Comparison of ENCODE assay signal across 9 cellular contexts in the genomic region with DNA sequence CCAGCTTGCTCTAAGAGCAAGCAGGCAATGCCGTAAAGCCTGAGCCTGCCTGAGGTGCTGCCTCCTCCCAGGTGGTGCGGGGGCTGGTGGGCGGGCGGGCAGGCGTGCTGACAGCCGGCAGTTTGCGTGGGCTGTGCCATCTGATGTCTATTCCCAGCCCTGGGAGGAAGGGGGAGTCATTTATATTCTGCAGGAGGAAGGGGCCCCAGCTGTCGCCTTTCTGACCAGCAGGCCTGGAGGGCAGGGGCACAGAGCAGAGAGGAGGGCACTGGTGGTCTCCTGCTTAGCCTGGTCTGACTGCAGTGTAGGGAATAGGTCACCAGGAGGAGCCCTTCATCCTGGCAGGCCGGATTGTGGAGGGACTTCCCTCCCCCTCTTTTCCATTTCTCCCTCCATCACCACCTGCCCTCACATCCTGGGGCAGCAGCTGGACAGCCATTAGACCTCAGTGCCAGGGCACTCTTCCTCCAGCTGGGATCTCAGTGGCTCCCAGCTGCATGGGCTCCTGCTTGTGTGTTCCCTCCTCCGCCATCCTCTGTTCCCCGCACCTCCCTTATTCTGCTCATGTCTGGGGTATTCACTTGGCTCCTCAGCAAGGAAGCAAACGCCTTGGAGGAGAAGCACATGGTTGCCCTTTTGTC. TPM values are rescaled to one million over a fixed set of nuclear protein-coding genes. Genes with fewer than 3 reads are reported as not detected.
DNase-seq lines count a peak whose midpoint lies in the region; TF ChIP-seq lines count a peak whose summit lies in the region.
"Had no signal": no experiment of that assay in that cellular context is flagged by ENCODE, and none has a peak within 500 bp of the region (broad histone marks: within the 10 kb centered on the region; RNA-seq: fewer than 3 reads in every experiment).

No MANE protein-coding gene starts in this region.

- WGBS in spleen, 5 donors = 75 to 80% (median 78%) methylated on average over 12 of the region's 12 CpGs

- peaks cover 34% of the 10 kb centered on the region for H3K79me2 ChIP-seq in Loucy (ENCODE audit: insufficient read depth, low read length)

- no peaks in the 10 kb centered on the region for H3F3A ChIP-seq in Loucy (ENCODE audit: low read depth)

- peaks cover 6 to 21% (median 9%) of the 10 kb centered on the region in 3 donors for H3K36me3 Mint-ChIP-seq in immature natural killer cell

- H3K4me1 Mint-ChIP-seq in immature natural killer cell = peaks cover 77 to 79% of the 10 kb centered on the region in 2 donors

- H3K9me3 Mint-ChIP-seq in immature natural killer cell = no peaks in the 10 kb centered on the region

- no peak overlapping the region for H3K9ac ChIP-seq in Loucy (ENCODE audit: low read depth, low read length, poor library complexity, severe bottlenecking)

- H3K27me3 Mint-ChIP-seq in immature natural killer cell (ENCODE audit: low read depth in 3 of 3) = peaks cover 2 to 8% (median 5%) of the 10 kb centered on the region in 3 donors

- TF ChIP-seq CTCF in Loucy (conservative IDR thresholded peaks at IDR 0.05; ENCODE audit: low read length) (peak; percentile 55), fibroblast of mammary gland (conservative IDR thresholded peaks at IDR 0.05; ENCODE audit: control insufficient read depth, insufficient read depth, low read depth, low read length) (peak; percentile 58), spleen (IDR thresholded peaks at IDR 0.05 in 8 of 11, conservative IDR thresholded peaks at IDR 0.05 in 3 of 11) (peak in 10 of 11 experiments; percentile 6 to 66 (median 46))

- DNase-seq in DMS79 (lab: John Stamatoyannopoulos, UW) (peak; percentile 18), fibroblast of mammary gland (ENCODE audit: low read depth) (peak; percentile 34), spleen (no peak), immature natural killer cell (no peak), NCI-H1930 (lab: John Stamatoyannopoulos, UW) (no peak)
- peak; percentile 30 for DNase-seq in activated CD4-positive, alpha-beta T cell treated with anti-CD3 and anti-CD28 coated beads, Interleukin-2, amount 50 U/mL, for 1 hour
- DNase-seq in central memory CD4-positive, alpha-beta T cell = no peak

- peak overlapping the region in 4 of 8 donors; percentile 18 to 54 (median 33) for H3K27ac ChIP-seq in spleen
- H3K27ac ChIP-seq: SJSA1 had no signal

- H3K27ac Mint-ChIP-seq in immature natural killer cell = peak overlapping the region in 1 of 6 donors; percentile 28

- peak overlapping the region; percentile 80 for H3K4me2 ChIP-seq in Loucy (ENCODE audit: low read depth, low read length, poor library complexity, severe bottlenecking)

- no peaks in the 10 kb centered on the region for H3K9me2 ChIP-seq in Loucy (replicated peaks; ENCODE audit: low read depth, low read length)

- peaks cover 7% of the 10 kb centered on the region for H4K20me1 ChIP-seq in Loucy (ENCODE audit: insufficient read depth, low read length, poor library complexity, severe bottlenecking)

- no peaks in the 10 kb centered on the region for H3K27me3 ChIP-seq in Loucy (ENCODE audit: insufficient read depth, low read length, poor library complexity, severe bottlenecking)
- H3K27me3 ChIP-seq in spleen (replicated peaks in 1 of 7) = no peaks in the 10 kb centered on the region
- H3K27me3 ChIP-seq: SJSA1 had no signal

- H3K9me3 ChIP-seq in Loucy (ENCODE audit: insufficient read depth, low read depth, low read length) (no peaks in the 10 kb centered on the region), spleen (no peaks in the 10 kb centered on the region)
- H3K9me3 ChIP-seq: SJSA1 had no signal

- H3K36me3 ChIP-seq in Loucy (ENCODE audit: insufficient read depth, low read length) = peaks cover 6% of the 10 kb centered on the region; the same call in 1 of the 2 replicates
- peaks cover 0 to 74% (median 30%) of the 10 kb centered on the region in 6 donors for H3K36me3 ChIP-seq in spleen

- intact Hi-C loops in spleen (cut with DNase I; ENCODE audit: low total_unique reads) = no loop called here

- H2AFZ ChIP-seq in Loucy (ENCODE audit: low read length) = no peak overlapping the region

- H3K4me3 Mint-ChIP-seq in immature natural killer cell = no peak overlapping the region

- TF ChIP-seq POLR2A in spleen (IDR thresholded peaks at IDR 0.05) = no peak

- H3K4me3 ChIP-seq in Loucy (ENCODE audit: low read length, poor library complexity, severe bottlenecking) (no peak overlapping the region), fibroblast of mammary gland (ENCODE audit: control insufficient read depth, low read depth, low read length) (no peak overlapping the region), spleen (no peak overlapping the region)
- H3K4me3 ChIP-seq: SJSA1 had no signal

- H3K4me1 ChIP-seq in Loucy (ENCODE audit: insufficient read depth, low read length, poor library complexity, severe bottlenecking) = peaks cover 50% of the 10 kb centered on the region
- peaks cover 20 to 96% (median 85%) of the 10 kb centered on the region in 6 donors for H3K4me1 ChIP-seq in spleen

RNA-seq across cellular contexts. Expression of gene CYB561D1, which starts 4.4 kb away (rescaled TPM):
- 10 to 100 TPM in 6 of 7 donors, 1 to 10 TPM in 1; 8.6 to 17.6 (median 13.7) TPM for total RNA-seq in spleen
- polyA plus RNA-seq in spleen = 1 to 10 TPM; 4.5 to 8.0 (median 6.0) TPM
- 10 to 100 TPM in 2 of 3 donors, 1 to 10 TPM in 1; 8.8 to 20.3 (median 10.2) TPM for polyA plus RNA-seq in immature natural killer cell

RNA-seq across cellular contexts. Expression of gene AMIGO1, which starts 11.2 kb away (rescaled TPM):
- 1 to 10 TPM; 3.7 to 8.5 (median 6.0) TPM for total RNA-seq in spleen
- under 1 TPM; 0.57 to 0.99 (median 0.67) TPM for polyA plus RNA-seq in spleen
- polyA plus RNA-seq in immature natural killer cell = 10 to 100 TPM in 1 of 3 donors, 1 to 10 TPM in 2; 3.6 to 12.5 (median 5.0) TPM

RNA-seq across cellular contexts. Expression of gene ATXN7L2, which starts 14.6 kb away (rescaled TPM):
- 10 to 100 TPM in 2 of 7 donors, 1 to 10 TPM in 5; 7.9 to 11.9 (median 8.7) TPM for total RNA-seq in spleen
- polyA plus RNA-seq in spleen = 10 to 100 TPM in 2 of 3 donors, 1 to 10 TPM in 1; 7.1 to 16.8 (median 12.2) TPM
- 1 to 10 TPM in 2 of 3 donors, under 1 TPM in 1; 0.94 to 8.9 (median 4.1) TPM for polyA plus RNA-seq in immature natural killer cell

RNA-seq across cellular contexts. Expression of gene SYPL2, which starts 31.9 kb away (rescaled TPM):
- total RNA-seq in spleen = 1 to 10 TPM in 5 of 7 donors, under 1 TPM in 2; 0.46 to 2.5 (median 1.3) TPM
- polyA plus RNA-seq in spleen (under 1 TPM; 0.26 to 0.51 (median 0.41) TPM), immature natural killer cell (under 1 TPM in 2 of 3 donors, not detected in 1; 0.08 to 0.28 TPM)

RNA-seq across cellular contexts. Expression of gene GPR61, which starts 41.4 kb away (rescaled TPM):
- not detected for total RNA-seq in spleen
- polyA plus RNA-seq in spleen = not detected
- not detected for polyA plus RNA-seq in immature natural killer cell

Comparison
In these comparisons a context has a peak if more than half of its experiments do, and no peak if none do; other contexts are left out.
1. DNase-seq: peak in DMS79 (single experiment), activated CD4-positive, alpha-beta T cell treated with anti-CD3 and anti-CD28 coated beads, Interleukin-2, amount 50 U/mL, for 1 hour (single experiment) and fibroblast of mammary gland (single experiment); none in spleen (single experiment), immature natural killer cell (0 of 3), central memory CD4-positive, alpha-beta T cell (single experiment) and NCI-H1930 (0 of 2).
2. Peak in every context shown above with its lines, with median percentiles within 50 percentile points of each other: CTCF ChIP-seq.